In genomic region chr14:77040309-77040994, GRCh38 we compare ENCODE assay signal across 1 cellular context.
A peak's percentile ranks its signal among the peaks of the same experiment; 100 is the strongest.
TF ChIP-seq lines count a peak whose summit lies in the region.

No MANE protein-coding gene starts in this region.

TF ChIP-seq in SK-N-SH, 30 proteins besides CTCF, POLR2A, EP300 and RAD21 (continued from another document):
- TF ChIP-seq YY1 (IDR thresholded peaks at IDR 0.05; ENCODE audit: low read depth) (no peak), USF2 (IDR thresholded peaks at IDR 0.05; ENCODE audit: borderline replicate concordance, low read depth, low read length) (no peak), ELF1 (IDR thresholded peaks at IDR 0.05) (peak; percentile 69), NRF1 (IDR thresholded peaks at IDR 0.05; ENCODE audit: low read depth, low read length) (peak; percentile 53), FOSL2 (IDR thresholded peaks at IDR 0.05; ENCODE audit: borderline replicate concordance, low read depth) (peak; percentile 25; the same call in 1 of the 2 replicates), MXI1 (IDR thresholded peaks at IDR 0.05; ENCODE audit: low read depth, low read length) (peak; percentile 71), CHD2 (IDR thresholded peaks at IDR 0.05; ENCODE audit: low read length, partially characterized antibody) (peak; percentile 92), PBX3 (IDR thresholded peaks at IDR 0.05) (peak; percentile 90), MEF2A (IDR thresholded peaks at IDR 0.05; ENCODE audit: borderline replicate concordance, low read depth) (no peak), ZBTB33 (IDR thresholded peaks at IDR 0.05; ENCODE audit: borderline replicate concordance, low read depth) (no peak), GATA2 (CRISPR knock-in tag; IDR thresholded peaks at IDR 0.05) (peak; percentile 75), SMC3 (IDR thresholded peaks at IDR 0.05; ENCODE audit: low read depth, low read length) (no peak), POLR2AphosphoS5 (IDR thresholded peaks at IDR 0.05; ENCODE audit: low read depth, low read length) (peak; percentile 86; the same call in 1 of the 2 replicates), FOXJ3 (CRISPR knock-in tag; IDR thresholded peaks at IDR 0.05) (peak; percentile 87), JUND (IDR thresholded peaks at IDR 0.05) (peak; percentile 57), IRF3 (IDR thresholded peaks at IDR 0.05; ENCODE audit: low read depth, low read length) (no peak), RCOR1 (IDR thresholded peaks at IDR 0.05; ENCODE audit: low read length) (no peak; the same call in 1 of the 2 replicates), RXRA (IDR thresholded peaks at IDR 0.05; ENCODE audit: borderline replicate concordance, low read depth) (peak; percentile 52; the same call in 1 of the 2 replicates), EZH2phosphoT487 (IDR thresholded peaks at IDR 0.05; ENCODE audit: borderline replicate concordance, low read depth) (no peak), GABPA (IDR thresholded peaks at IDR 0.05; ENCODE audit: low read depth) (no peak), SIN3A (IDR thresholded peaks at IDR 0.05; ENCODE audit: borderline replicate concordance, low read depth, low read length) (no peak; the same call in 1 of the 2 replicates)
- TF ChIP-seq, protein P1, sequence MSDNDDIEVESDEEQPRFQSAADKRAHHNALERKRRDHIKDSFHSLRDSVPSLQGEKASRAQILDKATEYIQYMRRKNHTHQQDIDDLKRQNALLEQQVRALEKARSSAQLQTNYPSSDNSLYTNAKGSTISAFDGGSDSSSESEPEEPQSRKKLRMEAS (IDR thresholded peaks at IDR 0.05; ENCODE audit: low read depth), result peak; percentile 54
